8 cellular contexts compared by ENCODE assay signal in genomic region chr4:6658635-6659075, GRCh38. TPM values are rescaled to one million over a fixed set of nuclear protein-coding genes. Genes with fewer than 3 reads are reported as not detected.
DNase-seq lines count a peak whose midpoint lies in the region; ATAC-seq and TF ChIP-seq lines count a peak whose summit lies in the region.

No MANE protein-coding gene starts in this region.

- DNase-seq in CD4-positive, alpha-beta memory T cell = peak; percentile 59 to 74 (median 60)
- DNase-seq in activated CD4-positive, alpha-beta memory T cell treated with anti-CD3 and anti-CD28 coated beads for 36 hours = peak; percentile 63
- DNase-seq in endodermal cell = peak; percentile 80
- DNase-seq in naive B cell = peak; percentile 31
- no peak for DNase-seq in thoracic aorta (ENCODE audit: low spot score)
- DNase-seq in NCI-H82 (lab: John Stamatoyannopoulos, UW) = no peak
- no peak for DNase-seq in DMS79 (lab: John Stamatoyannopoulos, UW)
- no peak for DNase-seq in Kasumi-1 (lab: John Stamatoyannopoulos, UW)

- H3K27me3 Mint-ChIP-seq in CD4-positive, alpha-beta memory T cell = no peaks in the 10 kb centered on the region
- H3K27me3 Mint-ChIP-seq in activated CD4-positive, alpha-beta memory T cell treated with anti-CD3 and anti-CD28 coated beads for 36 hours = no peaks in the 10 kb centered on the region
- peaks cover 50% of the 10 kb centered on the region for H3K27me3 Mint-ChIP-seq in endodermal cell (ENCODE audit: insufficient read depth)
- H3K27me3 Mint-ChIP-seq in naive B cell = peaks cover 41 to 52% (median 42%) of the 10 kb centered on the region in 3 donors

- ATAC-seq in naive B cell (ENCODE audit: low read depth in 2 of 2) = peak; percentile 91 to 93
- peak; percentile 39 for ATAC-seq in thoracic aorta (ENCODE audit: insufficient number of reproducible peaks, low FRiP score, low read depth)

- H3K9ac ChIP-seq in endodermal cell (ENCODE audit: extremely low read depth, low read length, poor library complexity, severe bottlenecking) = no peak overlapping the region

- intact Hi-C loops in CD4-positive, alpha-beta memory T cell (cut with micrococcal nuclease) = loop anchor here (2.0 kb wide), 1 partner anchor 18 kb away; the partner anchor contains the start of gene MRFAP1
- intact Hi-C loops in activated CD4-positive, alpha-beta memory T cell treated with anti-CD3 and anti-CD28 coated beads for 36 hours (cut with micrococcal nuclease) = loop anchor here (2.0 kb wide), 1 partner anchor 18 kb away; the partner anchor contains the start of gene MRFAP1

- H3K9me3 Mint-ChIP-seq in CD4-positive, alpha-beta memory T cell = peaks cover 0 to 4% (median 0%) of the 10 kb centered on the region in 8 donors
- H3K9me3 Mint-ChIP-seq in activated CD4-positive, alpha-beta memory T cell treated with anti-CD3 and anti-CD28 coated beads for 36 hours = peaks cover 5% of the 10 kb centered on the region
- H3K9me3 Mint-ChIP-seq in endodermal cell (peaks cover 7% of the 10 kb centered on the region), naive B cell (peaks cover 0 to 6% (median 0%) of the 10 kb centered on the region in 7 donors)

- H3K4me3 ChIP-seq in CD4-positive, alpha-beta memory T cell (ENCODE audit: low read length in 2 of 2) = peak overlapping the region in 1 of 2 donors; percentile 42
- H3K4me3 ChIP-seq in endodermal cell (ENCODE audit: low read length) = no peak overlapping the region
- H3K4me3 ChIP-seq in thoracic aorta = peak overlapping the region; percentile 75

- WGBS in endodermal cell (ENCODE audit: insufficient coverage in 1 of 2, insufficient read length in 1 of 2), 2 experiments = 50 to 55% methylated on average over 28 to 51 of the region's 52 CpGs

- peak overlapping the region; percentile 37 for H3K27ac ChIP-seq in CD4-positive, alpha-beta memory T cell (ENCODE audit: low read depth, low read length)
- H3K27ac ChIP-seq in endodermal cell (ENCODE audit: low read depth, low read length) (no peak overlapping the region), thoracic aorta (peak overlapping the region; percentile 76 to 84)

- CTCF ChIA-PET in CD4-positive, alpha-beta memory T cell (lab: Charles Lee; ENCODE audit: partially characterized antibody) = interaction anchor here (0.6 to 2.0 kb wide), 4 partner anchors 13 to 226 kb away, joined by 3 to 9 read pairs (median 7); no protein-coding TSS in a partner anchor
- CTCF ChIA-PET in activated CD4-positive, alpha-beta memory T cell treated with anti-CD3 and anti-CD28 coated beads for 36 hours (lab: Charles Lee) = interaction anchor here (1.4 to 5.5 kb wide), 2 partner anchors 11 to 15 kb away, joined by 3 to 34 read pairs; a partner anchor contains a TSS

- peak overlapping the region in 4 of 7 donors; percentile 53 to 83 (median 74) for H3K27ac Mint-ChIP-seq in CD4-positive, alpha-beta memory T cell
- H3K27ac Mint-ChIP-seq in activated CD4-positive, alpha-beta memory T cell treated with anti-CD3 and anti-CD28 coated beads for 36 hours = no peak overlapping the region
- H3K27ac Mint-ChIP-seq in endodermal cell = no peak overlapping the region
- peak overlapping the region in 1 of 6 donors; percentile 63 for H3K27ac Mint-ChIP-seq in naive B cell

- no peaks in the 10 kb centered on the region for H3K9me3 ChIP-seq in CD4-positive, alpha-beta memory T cell (ENCODE audit: control insufficient read depth in 1 of 2, low read length in 2 of 2)
- H3K9me3 ChIP-seq in endodermal cell (ENCODE audit: control insufficient read depth, low read length) (no peaks in the 10 kb centered on the region), thoracic aorta (no peaks in the 10 kb centered on the region)

- H3K36me3 Mint-ChIP-seq in CD4-positive, alpha-beta memory T cell = no peaks in the 10 kb centered on the region
- no peaks in the 10 kb centered on the region for H3K36me3 Mint-ChIP-seq in activated CD4-positive, alpha-beta memory T cell treated with anti-CD3 and anti-CD28 coated beads for 36 hours
- H3K36me3 Mint-ChIP-seq in endodermal cell (ENCODE audit: low read depth) (no peaks in the 10 kb centered on the region), naive B cell (peaks cover 0 to 5% of the 10 kb centered on the region in 2 donors)

- H3K36me3 ChIP-seq in CD4-positive, alpha-beta memory T cell (ENCODE audit: insufficient read depth, low read length) = no peaks in the 10 kb centered on the region
- H3K36me3 ChIP-seq in endodermal cell (ENCODE audit: control insufficient read depth, insufficient read depth, low read length) (no peaks in the 10 kb centered on the region), thoracic aorta (no peaks in the 10 kb centered on the region)

- POLR2A ChIA-PET in CD4-positive, alpha-beta memory T cell (lab: Charles Lee; ENCODE audit: partially characterized antibody) = interaction anchor here (0.8 to 4.8 kb wide), 10 partner anchors 10 to 251 kb away, joined by 3 to 59 read pairs (median 4); partner anchors contain the start of genes BLOC1S4, MRFAP1 and TBC1D14
- POLR2A ChIA-PET in activated CD4-positive, alpha-beta memory T cell treated with anti-CD3 and anti-CD28 coated beads for 36 hours (lab: Charles Lee) = interaction anchor here (0.7 to 1.6 kb wide), 4 partner anchors 15 to 409 kb away, joined by 3 to 8 read pairs (median 4); partner anchors contain the start of gene GRPEL1

- TF ChIP-seq CTCF in endodermal cell (conservative IDR thresholded peaks at IDR 0.05) (no peak), thoracic aorta (IDR thresholded peaks at IDR 0.05) (no peak)

- H3K4me3 Mint-ChIP-seq in CD4-positive, alpha-beta memory T cell = peak overlapping the region; percentile 67 to 79 (median 76)
- peak overlapping the region; percentile 54 for H3K4me3 Mint-ChIP-seq in activated CD4-positive, alpha-beta memory T cell treated with anti-CD3 and anti-CD28 coated beads for 36 hours
- H3K4me3 Mint-ChIP-seq in endodermal cell = peak overlapping the region; percentile 44
- H3K4me3 Mint-ChIP-seq in naive B cell = peak overlapping the region; percentile 56 to 81 (median 68)

- no peaks in the 10 kb centered on the region for H3K27me3 ChIP-seq in CD4-positive, alpha-beta memory T cell (ENCODE audit: insufficient read depth, low read length)
- H3K27me3 ChIP-seq in endodermal cell (ENCODE audit: control insufficient read depth, insufficient read depth, low read length, poor library complexity, severe bottlenecking) (peaks cover 32% of the 10 kb centered on the region), thoracic aorta (replicated peaks; ENCODE audit: insufficient read depth) (no peaks in the 10 kb centered on the region)

- H3K4me1 Mint-ChIP-seq in CD4-positive, alpha-beta memory T cell = peaks cover 0 to 23% (median 9%) of the 10 kb centered on the region in 4 donors
- peaks cover 18% of the 10 kb centered on the region for H3K4me1 Mint-ChIP-seq in activated CD4-positive, alpha-beta memory T cell treated with anti-CD3 and anti-CD28 coated beads for 36 hours (ENCODE audit: low read depth)
- no peaks in the 10 kb centered on the region for H3K4me1 Mint-ChIP-seq in endodermal cell
- H3K4me1 Mint-ChIP-seq in naive B cell = peaks cover 0 to 6% (median 0%) of the 10 kb centered on the region in 3 donors

- H3K4me1 ChIP-seq in CD4-positive, alpha-beta memory T cell (ENCODE audit: insufficient read depth, low read length) = peaks cover 13% of the 10 kb centered on the region
- no peaks in the 10 kb centered on the region for H3K4me1 ChIP-seq in endodermal cell (ENCODE audit: control insufficient read depth, insufficient read depth, low read length)
- peaks cover 0 to 14% of the 10 kb centered on the region in 2 donors for H3K4me1 ChIP-seq in thoracic aorta (ENCODE audit: control insufficient read depth in 1 of 2, low read depth in 2 of 2)

RNA-seq across cellular contexts. Expression of gene MRFAP1, which starts 18.2 kb away (rescaled TPM):
- 100 to 1,000 TPM; 149 to 157 TPM for total RNA-seq in CD4-positive, alpha-beta memory T cell
- 100 to 1,000 TPM; 156 to 169 TPM for polyA plus RNA-seq in CD4-positive, alpha-beta memory T cell
- 100 to 1,000 TPM; 122 to 130 TPM for total RNA-seq in activated CD4-positive, alpha-beta memory T cell treated with anti-CD3 and anti-CD28 coated beads for 36 hours
- total RNA-seq in endodermal cell (100 to 1,000 TPM; 231 to 239 TPM), thoracic aorta (100 to 1,000 TPM; 131 to 243 TPM)
- 248 TPM for polyA plus RNA-seq in endodermal cell (2013, experiment 1 of 2)
- 221 TPM for polyA plus RNA-seq in endodermal cell (2013, experiment 2 of 2)
- 100 to 1,000 TPM; 156 to 214 (median 164) TPM for polyA plus RNA-seq in naive B cell (ENCODE audit: low read depth in 6 of 6)

RNA-seq across cellular contexts. Expression of gene S100P, which starts 35.0 kb away (rescaled TPM):
- total RNA-seq in CD4-positive, alpha-beta memory T cell = 1 to 10 TPM; 2.0 to 2.1 TPM
- 1 to 10 TPM; 1.3 to 3.9 TPM for polyA plus RNA-seq in CD4-positive, alpha-beta memory T cell
- 10 to 100 TPM; 19.3 to 20.3 TPM for total RNA-seq in activated CD4-positive, alpha-beta memory T cell treated with anti-CD3 and anti-CD28 coated beads for 36 hours
- total RNA-seq in endodermal cell (not detected), thoracic aorta (1 to 10 TPM in 1 of 2 donors, not detected in 1; 1.2 TPM)
- polyA plus RNA-seq in endodermal cell (2013, experiment 1 of 2) = not detected
- not detected for polyA plus RNA-seq in endodermal cell (2013, experiment 2 of 2)
- 1 to 10 TPM in 1 of 6 donors, not detected in 5; 2.5 TPM for polyA plus RNA-seq in naive B cell (ENCODE audit: low read depth in 6 of 6)

RNA-seq across cellular contexts. Expression of gene MRFAP1L1, which starts 51.0 kb away (rescaled TPM):
- total RNA-seq in CD4-positive, alpha-beta memory T cell = 100 to 1,000 TPM; 127 to 134 TPM
- polyA plus RNA-seq in CD4-positive, alpha-beta memory T cell = 100 to 1,000 TPM; 132 to 147 TPM
- 10 to 100 TPM; 50.7 to 52.0 TPM for total RNA-seq in activated CD4-positive, alpha-beta memory T cell treated with anti-CD3 and anti-CD28 coated beads for 36 hours
- total RNA-seq in endodermal cell (10 to 100 TPM; 45.0 to 50.2 TPM), thoracic aorta (10 to 100 TPM; 47.1 to 62.6 TPM)
- polyA plus RNA-seq in endodermal cell (2013, experiment 1 of 2) = 64.3 TPM
- 53.7 TPM for polyA plus RNA-seq in endodermal cell (2013, experiment 2 of 2)
- 10 to 100 TPM; 46.6 to 81.8 (median 71.3) TPM for polyA plus RNA-seq in naive B cell (ENCODE audit: low read depth in 6 of 6)

RNA-seq across cellular contexts. Expression of gene BLOC1S4, which starts 57.3 kb away (rescaled TPM):
- 10 to 100 TPM; 35.3 to 37.8 TPM for total RNA-seq in CD4-positive, alpha-beta memory T cell
- 10 to 100 TPM; 72.6 to 76.2 TPM for polyA plus RNA-seq in CD4-positive, alpha-beta memory T cell
- 10 to 100 TPM; 17.0 to 19.7 TPM for total RNA-seq in activated CD4-positive, alpha-beta memory T cell treated with anti-CD3 and anti-CD28 coated beads for 36 hours
- total RNA-seq in endodermal cell = 10 to 100 TPM; 18.8 to 26.5 TPM
- 21.0 TPM for polyA plus RNA-seq in endodermal cell (2013, experiment 1 of 2)
- polyA plus RNA-seq in endodermal cell (2013, experiment 2 of 2) = 18.1 TPM
- 10 to 100 TPM; 70.2 to 93.2 (median 79.6) TPM for polyA plus RNA-seq in naive B cell (ENCODE audit: low read depth in 6 of 6)
- 10 to 100 TPM; 18.1 to 27.4 TPM for total RNA-seq in thoracic aorta

Comparison
In these comparisons a context has a peak if more than half of its experiments do, and no peak if none do; other contexts are left out.
1. DNase-seq: peak in CD4-positive, alpha-beta memory T cell (5 of 5), activated CD4-positive, alpha-beta memory T cell treated with anti-CD3 and anti-CD28 coated beads for 36 hours (single experiment), endodermal cell (single experiment) and naive B cell (single experiment); none in thoracic aorta (single experiment), NCI-H82 (single experiment), DMS79 (single experiment) and Kasumi-1 (0 of 2).
2. H3K27ac Mint-ChIP-seq: peak in CD4-positive, alpha-beta memory T cell (4 of 7); none in activated CD4-positive, alpha-beta memory T cell treated with anti-CD3 and anti-CD28 coated beads for 36 hours (single experiment) and endodermal cell (single experiment).
3. RNA of gene S100P, which starts 35.0 kb away (total RNA-seq): 19.3 to 20.3 TPM in activated CD4-positive, alpha-beta memory T cell treated with anti-CD3 and anti-CD28 coated beads for 36 hours; 2.0 to 2.1 TPM in CD4-positive, alpha-beta memory T cell, 1.2 TPM in thoracic aorta and not detected in endodermal cell; every median in the first group is over 4 times any median in the second.
4. Peak in every context shown above with its lines, with median percentiles within 50 percentile points of each other: H3K4me3 Mint-ChIP-seq.